Comparison of ENCODE assay signal across 1 cellular context in the genomic region with DNA sequence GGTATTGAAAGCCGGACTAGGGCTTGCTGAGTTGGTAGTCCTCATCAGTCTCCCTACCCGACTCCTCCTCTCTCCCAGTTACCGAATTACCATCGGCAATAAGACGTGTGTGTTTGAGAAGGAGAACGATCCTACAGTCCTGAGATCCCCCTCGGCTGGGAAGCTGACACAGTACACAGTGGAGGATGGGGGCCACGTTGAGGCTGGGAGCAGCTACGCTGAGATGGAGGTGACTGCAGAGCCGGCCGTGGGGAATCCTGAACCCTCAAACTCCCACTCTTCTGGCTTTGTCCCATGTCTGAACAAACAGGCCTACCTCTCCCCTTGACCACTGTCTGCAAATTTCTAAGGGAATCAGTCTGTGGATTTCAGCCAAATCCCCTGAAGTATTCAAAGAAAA.
TF ChIP-seq lines count a peak whose summit lies in the region.

No MANE protein-coding gene starts in this region.

TF ChIP-seq in K562, 482 proteins besides CTCF, POLR2A, EP300 and RAD21:
- no peak for TF ChIP-seq HMG20B (CRISPR knock-in tag; IDR thresholded peaks at IDR 0.05)
- no peak for TF ChIP-seq SP2 (IDR thresholded peaks at IDR 0.05; ENCODE audit: extremely low read depth, low read depth, low read length, poor library complexity, severe bottlenecking)
- TF ChIP-seq, protein P1, sequence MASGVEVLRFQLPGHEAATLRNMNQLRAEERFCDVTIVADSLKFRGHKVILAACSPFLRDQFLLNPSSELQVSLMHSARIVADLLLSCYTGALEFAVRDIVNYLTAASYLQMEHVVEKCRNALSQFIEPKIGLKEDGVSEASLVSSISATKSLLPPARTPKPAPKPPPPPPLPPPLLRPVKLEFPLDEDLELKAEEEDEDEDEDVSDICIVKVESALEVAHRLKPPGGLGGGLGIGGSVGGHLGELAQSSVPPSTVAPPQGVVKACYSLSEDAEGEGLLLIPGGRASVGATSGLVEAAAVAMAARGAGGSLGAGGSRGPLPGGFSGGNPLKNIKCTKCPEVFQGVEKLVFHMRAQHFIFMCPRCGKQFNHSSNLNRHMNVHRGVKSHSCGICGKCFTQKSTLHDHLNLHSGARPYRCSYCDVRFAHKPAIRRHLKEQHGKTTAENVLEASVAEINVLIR (CRISPR knock-in tag; IDR thresholded peaks at IDR 0.05), result no peak
- TF ChIP-seq, protein P2, sequence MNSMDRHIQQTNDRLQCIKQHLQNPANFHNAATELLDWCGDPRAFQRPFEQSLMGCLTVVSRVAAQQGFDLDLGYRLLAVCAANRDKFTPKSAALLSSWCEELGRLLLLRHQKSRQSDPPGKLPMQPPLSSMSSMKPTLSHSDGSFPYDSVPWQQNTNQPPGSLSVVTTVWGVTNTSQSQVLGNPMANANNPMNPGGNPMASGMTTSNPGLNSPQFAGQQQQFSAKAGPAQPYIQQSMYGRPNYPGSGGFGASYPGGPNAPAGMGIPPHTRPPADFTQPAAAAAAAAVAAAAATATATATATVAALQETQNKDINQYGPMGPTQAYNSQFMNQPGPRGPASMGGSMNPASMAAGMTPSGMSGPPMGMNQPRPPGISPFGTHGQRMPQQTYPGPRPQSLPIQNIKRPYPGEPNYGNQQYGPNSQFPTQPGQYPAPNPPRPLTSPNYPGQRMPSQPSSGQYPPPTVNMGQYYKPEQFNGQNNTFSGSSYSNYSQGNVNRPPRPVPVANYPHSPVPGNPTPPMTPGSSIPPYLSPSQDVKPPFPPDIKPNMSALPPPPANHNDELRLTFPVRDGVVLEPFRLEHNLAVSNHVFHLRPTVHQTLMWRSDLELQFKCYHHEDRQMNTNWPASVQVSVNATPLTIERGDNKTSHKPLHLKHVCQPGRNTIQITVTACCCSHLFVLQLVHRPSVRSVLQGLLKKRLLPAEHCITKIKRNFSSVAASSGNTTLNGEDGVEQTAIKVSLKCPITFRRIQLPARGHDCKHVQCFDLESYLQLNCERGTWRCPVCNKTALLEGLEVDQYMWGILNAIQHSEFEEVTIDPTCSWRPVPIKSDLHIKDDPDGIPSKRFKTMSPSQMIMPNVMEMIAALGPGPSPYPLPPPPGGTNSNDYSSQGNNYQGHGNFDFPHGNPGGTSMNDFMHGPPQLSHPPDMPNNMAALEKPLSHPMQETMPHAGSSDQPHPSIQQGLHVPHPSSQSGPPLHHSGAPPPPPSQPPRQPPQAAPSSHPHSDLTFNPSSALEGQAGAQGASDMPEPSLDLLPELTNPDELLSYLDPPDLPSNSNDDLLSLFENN (IDR thresholded peaks at IDR 0.05; ENCODE audit: low read depth in 2 of 2, low read length in 2 of 2), result no peak
- no peak for TF ChIP-seq CHD1 (IDR thresholded peaks at IDR 0.05; ENCODE audit: low read length)
- no peak for TF ChIP-seq TSC22D4 (tag; IDR thresholded peaks at IDR 0.05)
- TF ChIP-seq, protein P3, sequence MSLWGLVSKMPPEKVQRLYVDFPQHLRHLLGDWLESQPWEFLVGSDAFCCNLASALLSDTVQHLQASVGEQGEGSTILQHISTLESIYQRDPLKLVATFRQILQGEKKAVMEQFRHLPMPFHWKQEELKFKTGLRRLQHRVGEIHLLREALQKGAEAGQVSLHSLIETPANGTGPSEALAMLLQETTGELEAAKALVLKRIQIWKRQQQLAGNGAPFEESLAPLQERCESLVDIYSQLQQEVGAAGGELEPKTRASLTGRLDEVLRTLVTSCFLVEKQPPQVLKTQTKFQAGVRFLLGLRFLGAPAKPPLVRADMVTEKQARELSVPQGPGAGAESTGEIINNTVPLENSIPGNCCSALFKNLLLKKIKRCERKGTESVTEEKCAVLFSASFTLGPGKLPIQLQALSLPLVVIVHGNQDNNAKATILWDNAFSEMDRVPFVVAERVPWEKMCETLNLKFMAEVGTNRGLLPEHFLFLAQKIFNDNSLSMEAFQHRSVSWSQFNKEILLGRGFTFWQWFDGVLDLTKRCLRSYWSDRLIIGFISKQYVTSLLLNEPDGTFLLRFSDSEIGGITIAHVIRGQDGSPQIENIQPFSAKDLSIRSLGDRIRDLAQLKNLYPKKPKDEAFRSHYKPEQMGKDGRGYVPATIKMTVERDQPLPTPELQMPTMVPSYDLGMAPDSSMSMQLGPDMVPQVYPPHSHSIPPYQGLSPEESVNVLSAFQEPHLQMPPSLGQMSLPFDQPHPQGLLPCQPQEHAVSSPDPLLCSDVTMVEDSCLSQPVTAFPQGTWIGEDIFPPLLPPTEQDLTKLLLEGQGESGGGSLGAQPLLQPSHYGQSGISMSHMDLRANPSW (CRISPR knock-in tag; IDR thresholded peaks at IDR 0.05), result no peak
- no peak for TF ChIP-seq TAF1 (IDR thresholded peaks at IDR 0.05; ENCODE audit: control insufficient read depth, extremely low read depth, insufficient read depth, low read length, severe bottlenecking)
- no peak for TF ChIP-seq ZNF780A (CRISPR knock-in tag; IDR thresholded peaks at IDR 0.05)
- TF ChIP-seq EZH2 (IDR thresholded peaks at IDR 0.05; ENCODE audit: borderline replicate concordance, low read depth, low read length), result no peak
- TF ChIP-seq, protein P4, sequence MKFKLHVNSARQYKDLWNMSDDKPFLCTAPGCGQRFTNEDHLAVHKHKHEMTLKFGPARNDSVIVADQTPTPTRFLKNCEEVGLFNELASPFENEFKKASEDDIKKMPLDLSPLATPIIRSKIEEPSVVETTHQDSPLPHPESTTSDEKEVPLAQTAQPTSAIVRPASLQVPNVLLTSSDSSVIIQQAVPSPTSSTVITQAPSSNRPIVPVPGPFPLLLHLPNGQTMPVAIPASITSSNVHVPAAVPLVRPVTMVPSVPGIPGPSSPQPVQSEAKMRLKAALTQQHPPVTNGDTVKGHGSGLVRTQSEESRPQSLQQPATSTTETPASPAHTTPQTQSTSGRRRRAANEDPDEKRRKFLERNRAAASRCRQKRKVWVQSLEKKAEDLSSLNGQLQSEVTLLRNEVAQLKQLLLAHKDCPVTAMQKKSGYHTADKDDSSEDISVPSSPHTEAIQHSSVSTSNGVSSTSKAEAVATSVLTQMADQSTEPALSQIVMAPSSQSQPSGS (CRISPR knock-in tag; IDR thresholded peaks at IDR 0.05), result no peak
- TF ChIP-seq EHMT2 (IDR thresholded peaks at IDR 0.05), result no peak
- TF ChIP-seq, protein P5, sequence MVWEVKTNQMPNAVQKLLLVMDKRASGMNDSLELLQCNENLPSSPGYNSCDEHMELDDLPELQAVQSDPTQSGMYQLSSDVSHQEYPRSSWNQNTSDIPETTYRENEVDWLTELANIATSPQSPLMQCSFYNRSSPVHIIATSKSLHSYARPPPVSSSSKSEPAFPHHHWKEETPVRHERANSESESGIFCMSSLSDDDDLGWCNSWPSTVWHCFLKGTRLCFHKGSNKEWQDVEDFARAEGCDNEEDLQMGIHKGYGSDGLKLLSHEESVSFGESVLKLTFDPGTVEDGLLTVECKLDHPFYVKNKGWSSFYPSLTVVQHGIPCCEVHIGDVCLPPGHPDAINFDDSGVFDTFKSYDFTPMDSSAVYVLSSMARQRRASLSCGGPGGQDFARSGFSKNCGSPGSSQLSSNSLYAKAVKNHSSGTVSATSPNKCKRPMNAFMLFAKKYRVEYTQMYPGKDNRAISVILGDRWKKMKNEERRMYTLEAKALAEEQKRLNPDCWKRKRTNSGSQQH (CRISPR knock-in tag; IDR thresholded peaks at IDR 0.05), result no peak
- TF ChIP-seq ZNF253 (CRISPR knock-in tag; conservative IDR thresholded peaks at IDR 0.05), result no peak
- TF ChIP-seq, protein P6, sequence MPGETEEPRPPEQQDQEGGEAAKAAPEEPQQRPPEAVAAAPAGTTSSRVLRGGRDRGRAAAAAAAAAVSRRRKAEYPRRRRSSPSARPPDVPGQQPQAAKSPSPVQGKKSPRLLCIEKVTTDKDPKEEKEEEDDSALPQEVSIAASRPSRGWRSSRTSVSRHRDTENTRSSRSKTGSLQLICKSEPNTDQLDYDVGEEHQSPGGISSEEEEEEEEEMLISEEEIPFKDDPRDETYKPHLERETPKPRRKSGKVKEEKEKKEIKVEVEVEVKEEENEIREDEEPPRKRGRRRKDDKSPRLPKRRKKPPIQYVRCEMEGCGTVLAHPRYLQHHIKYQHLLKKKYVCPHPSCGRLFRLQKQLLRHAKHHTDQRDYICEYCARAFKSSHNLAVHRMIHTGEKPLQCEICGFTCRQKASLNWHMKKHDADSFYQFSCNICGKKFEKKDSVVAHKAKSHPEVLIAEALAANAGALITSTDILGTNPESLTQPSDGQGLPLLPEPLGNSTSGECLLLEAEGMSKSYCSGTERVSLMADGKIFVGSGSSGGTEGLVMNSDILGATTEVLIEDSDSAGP (CRISPR knock-in tag; IDR thresholded peaks at IDR 0.05), result no peak
- TF ChIP-seq SUPT5H (IDR thresholded peaks at IDR 0.05), result no peak
- no peak for TF ChIP-seq ETV6 (IDR thresholded peaks at IDR 0.05; ENCODE audit: borderline replicate concordance in 1 of 2, low read depth in 2 of 2, low read length in 1 of 2)
- TF ChIP-seq ETV6 (CRISPR knock-in tag; IDR thresholded peaks at IDR 0.05; ENCODE audit: borderline replicate concordance), result no peak
- TF ChIP-seq SIRT6 (IDR thresholded peaks at IDR 0.05; ENCODE audit: low read depth, low read length), result no peak
